In genomic region chr10:28776519-28776918, GRCh38 we compare ENCODE assay signal across 34 cellular contexts.
"Had no signal": no experiment of that assay in that cellular context is flagged by ENCODE, and none has a peak within 500 bp of the region (broad histone marks: within the 10 kb centered on the region; RNA-seq: fewer than 3 reads in every experiment).

No MANE protein-coding gene starts in this region.

- H3K36me3 Mint-ChIP-seq: activated CD4-positive, alpha-beta memory T cell treated with anti-CD3 and anti-CD28 coated beads for 36 hours; activated naive CD4-positive, alpha-beta T cell treated with anti-CD3 and anti-CD28 coated beads, Interleukin-2, amount 50 U/mL, for 24 hours; activated naive CD8-positive, alpha-beta T cell; activated naive CD8-positive, alpha-beta T cell treated with anti-CD3 and anti-CD28 coated beads, Interleukin-2, amount 10 ng/mL, durations not matched to agents 7 days and 5 days; brain had no signal

- H3K27me3 ChIP-seq: ascending aorta, breast epithelium had no signal

- H3K9me3 Mint-ChIP-seq: activated naive CD4-positive, alpha-beta T cell treated with anti-CD3 and anti-CD28 coated beads, Interleukin-2, amount 50 U/mL, for 24 hours had no signal

- DNase-seq: activated B cell treated with CpG ODN at 0.5 μM for 24 hours; activated CD4-positive, alpha-beta memory T cell treated with anti-CD3 and anti-CD28 coated beads for 36 hours; activated CD4-positive, alpha-beta T cell treated with anti-CD3 and anti-CD28 coated beads for 4 hours; activated CD4-positive, alpha-beta T cell treated with anti-CD3 and anti-CD28 coated beads, Interleukin-2, amount 10 ng/mL, durations not matched to agents 24 days and 14 days; activated CD4-positive, alpha-beta T cell treated with anti-CD3 and anti-CD28 coated beads, Interleukin-2, amount 50 U/mL, for 1 hour; activated CD4-positive, alpha-beta T cell treated with anti-CD3 and anti-CD28 coated beads, Interleukin-2, amount 50 U/mL, for 4 hours; activated CD4-positive, CD25-positive, alpha-beta regulatory T cell treated with anti-CD3 and anti-CD28 coated beads, Interleukin-2, amount 50 U/mL, for 72 hours; activated CD8-positive, alpha-beta memory T cell treated with anti-CD3 and anti-CD28 coated beads, Interleukin-2, amount 50 U/mL, for 4 hours; activated CD8-positive, alpha-beta T cell treated with anti-CD3 and anti-CD28 coated beads for 36 hours; activated effector memory CD4-positive, alpha-beta T cell treated with Interleukin-2 at 50 U/mL for 16 hours; activated gamma-delta T cell; activated naive CD4-positive, alpha-beta T cell treated with anti-CD3 and anti-CD28 coated beads for 36 hours; activated naive CD8-positive, alpha-beta T cell treated with anti-CD3 and anti-CD28 coated beads, Interleukin-2, amount 10 ng/mL, durations not matched to agents 7 days and 5 days; activated naive CD8-positive, alpha-beta T cell treated with anti-CD3 and anti-CD28 coated beads, Interleukin-2, amount 50 U/mL, for 24 hours; activated T-cell treated with anti-CD3 and anti-CD28 coated beads for 4 hours; activated T-cell treated with anti-CD3 and anti-CD28 coated beads, Interleukin-2, amount 50 U/mL, for 1 hour; activated T-cell treated with anti-CD3 and anti-CD28 coated beads, Interleukin-2, amount 50 U/mL, for 4 hours; activated T-cell treated with anti-CD3 and anti-CD28 coated beads, Interleukin-2, amount 50 U/mL, for 72 hours; amygdala; anterior cingulate cortex; central memory CD4-positive, alpha-beta T cell; SW 1271; T-helper 1 cell; T-helper 2 cell; T-helper 9 cell had no signal

- H3K36me3 ChIP-seq: ascending aorta, breast epithelium had no signal

- H3K27ac ChIP-seq: ascending aorta, breast epithelium, VCaP had no signal

- H3K4me1 Mint-ChIP-seq: activated B cell treated with CpG ODN at 0.5 μM for 24 hours; activated CD4-positive, alpha-beta T cell treated with anti-CD3 and anti-CD28 coated beads, Interleukin-2, amount 10 ng/mL, durations not matched to agents 24 days and 14 days; activated naive CD4-positive, alpha-beta T cell treated with anti-CD3 and anti-CD28 coated beads, Interleukin-2, amount 50 U/mL, for 24 hours; activated naive CD8-positive, alpha-beta T cell treated with anti-CD3 and anti-CD28 coated beads, Interleukin-2, amount 50 U/mL, for 24 hours; brain had no signal

- H3K4me3 ChIP-seq: ascending aorta, breast epithelium had no signal

- H3K9me3 ChIP-seq: ascending aorta, breast epithelium had no signal

- ATAC-seq: activated CD8-positive, alpha-beta T cell treated with anti-CD3 and anti-CD28 coated beads for 36 hours; activated naive CD8-positive, alpha-beta T cell treated with anti-CD3 and anti-CD28 coated beads, Interleukin-2, amount 50 U/mL, for 24 hours; activated T-cell treated with anti-CD3 and anti-CD28 coated beads, Interleukin-2, amount 50 U/mL, for 4 hours; activated T-cell treated with anti-CD3 and anti-CD28 coated beads, Interleukin-2, amount 50 U/mL, for 72 hours had no signal

- H3K4me3 Mint-ChIP-seq: activated B cell treated with CpG ODN at 0.5 μM for 24 hours; activated CD4-positive, alpha-beta memory T cell treated with anti-CD3 and anti-CD28 coated beads for 36 hours; activated CD4-positive, alpha-beta T cell treated with anti-CD3 and anti-CD28 coated beads, Interleukin-2, amount 10 ng/mL, durations not matched to agents 24 days and 14 days; activated CD8-positive, alpha-beta T cell treated with anti-CD3 and anti-CD28 coated beads for 36 hours; activated naive CD4-positive, alpha-beta T cell treated with anti-CD3 and anti-CD28 coated beads for 36 hours; activated naive CD4-positive, alpha-beta T cell treated with anti-CD3 and anti-CD28 coated beads, Interleukin-2, amount 50 U/mL, for 24 hours; activated naive CD8-positive, alpha-beta T cell; activated naive CD8-positive, alpha-beta T cell treated with anti-CD3 and anti-CD28 coated beads, Interleukin-2, amount 10 ng/mL, durations not matched to agents 7 days and 5 days; activated naive CD8-positive, alpha-beta T cell treated with anti-CD3 and anti-CD28 coated beads, Interleukin-2, amount 50 U/mL, for 24 hours; activated T-cell treated with anti-CD3 and anti-CD28 coated beads, Interleukin-2, amount 50 U/mL, for 4 hours; activated T-cell treated with anti-CD3 and anti-CD28 coated beads, Interleukin-2, amount 50 U/mL, for 72 hours; brain; T-helper 1 cell treated with Interleukin-12 subunit alpha and Interleukin-12 subunit beta and Interleukin-4 antibody, amounts not matched to agents 30 μg/mL and 1 μg/mL, for 36 hours; T-helper 2 cell treated with Interferon-gamma antibody and Interleukin-4, amounts not matched to agents 5 μg/mL and 100 μg/mL, for 36 hours had no signal

- H3K4me1 ChIP-seq: ascending aorta, breast epithelium had no signal

- H3K27me3 Mint-ChIP-seq: activated B cell treated with CpG ODN at 0.5 μM for 24 hours; activated CD4-positive, alpha-beta T cell treated with anti-CD3 and anti-CD28 coated beads, Interleukin-2, amount 10 ng/mL, durations not matched to agents 24 days and 14 days; activated naive CD8-positive, alpha-beta T cell treated with anti-CD3 and anti-CD28 coated beads, Interleukin-2, amount 10 ng/mL, durations not matched to agents 7 days and 5 days had no signal

- H3K27ac Mint-ChIP-seq: activated B cell treated with CpG ODN at 0.5 μM for 24 hours; activated CD4-positive, alpha-beta memory T cell treated with anti-CD3 and anti-CD28 coated beads for 36 hours; activated CD4-positive, alpha-beta T cell treated with anti-CD3 and anti-CD28 coated beads, Interleukin-2, amount 10 ng/mL, durations not matched to agents 24 days and 14 days; activated CD8-positive, alpha-beta T cell treated with anti-CD3 and anti-CD28 coated beads for 36 hours; activated naive CD4-positive, alpha-beta T cell treated with anti-CD3 and anti-CD28 coated beads for 36 hours; activated naive CD4-positive, alpha-beta T cell treated with anti-CD3 and anti-CD28 coated beads, Interleukin-2, amount 50 U/mL, for 24 hours; activated naive CD8-positive, alpha-beta T cell; activated naive CD8-positive, alpha-beta T cell treated with anti-CD3 and anti-CD28 coated beads, Interleukin-2, amount 10 ng/mL, durations not matched to agents 7 days and 5 days; activated naive CD8-positive, alpha-beta T cell treated with anti-CD3 and anti-CD28 coated beads, Interleukin-2, amount 50 U/mL, for 24 hours; activated T-cell treated with anti-CD3 and anti-CD28 coated beads, Interleukin-2, amount 50 U/mL, for 72 hours; activated T-helper 2 cell treated with anti-CD3 and anti-CD28 coated beads, Interferon-gamma antibody, Interleukin-2, Interleukin-4, amounts not matched to agents 10 μg/mL and 5 μg/mL and 100 μg/mL, durations not matched to agents 14 hours and 24 hours and 36 hours; brain; T-helper 1 cell treated with Interleukin-12 subunit alpha and Interleukin-12 subunit beta and Interleukin-4 antibody, amounts not matched to agents 30 μg/mL and 1 μg/mL, for 36 hours; T-helper 2 cell treated with Interferon-gamma antibody and Interleukin-4, amounts not matched to agents 5 μg/mL and 100 μg/mL, for 36 hours had no signal
